1 cellular context compared by ENCODE assay signal in the genomic region with DNA sequence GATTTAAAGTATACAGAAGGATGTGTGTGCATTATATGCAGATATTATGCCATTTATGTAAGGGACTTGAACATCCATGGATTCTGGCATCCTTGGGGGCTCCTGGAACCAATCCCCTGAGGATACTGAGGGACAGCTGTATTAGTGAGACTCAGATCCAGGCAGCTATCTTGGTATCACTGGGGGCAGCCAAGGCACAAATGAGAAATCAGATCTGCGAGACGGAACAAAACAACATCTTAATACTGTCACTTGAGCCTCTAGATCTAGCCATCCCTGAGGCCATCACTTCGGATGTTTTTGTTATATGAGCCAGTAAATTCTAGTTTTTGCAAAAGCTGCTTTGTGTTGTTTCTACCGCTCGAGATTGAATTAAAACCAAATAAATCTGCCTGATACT.
TF ChIP-seq lines count a peak whose summit lies in the region.

No MANE protein-coding gene starts in this region.

TF ChIP-seq in GM12878, 131 proteins besides CTCF, POLR2A, EP300 and RAD21:
- TF ChIP-seq, protein P1, sequence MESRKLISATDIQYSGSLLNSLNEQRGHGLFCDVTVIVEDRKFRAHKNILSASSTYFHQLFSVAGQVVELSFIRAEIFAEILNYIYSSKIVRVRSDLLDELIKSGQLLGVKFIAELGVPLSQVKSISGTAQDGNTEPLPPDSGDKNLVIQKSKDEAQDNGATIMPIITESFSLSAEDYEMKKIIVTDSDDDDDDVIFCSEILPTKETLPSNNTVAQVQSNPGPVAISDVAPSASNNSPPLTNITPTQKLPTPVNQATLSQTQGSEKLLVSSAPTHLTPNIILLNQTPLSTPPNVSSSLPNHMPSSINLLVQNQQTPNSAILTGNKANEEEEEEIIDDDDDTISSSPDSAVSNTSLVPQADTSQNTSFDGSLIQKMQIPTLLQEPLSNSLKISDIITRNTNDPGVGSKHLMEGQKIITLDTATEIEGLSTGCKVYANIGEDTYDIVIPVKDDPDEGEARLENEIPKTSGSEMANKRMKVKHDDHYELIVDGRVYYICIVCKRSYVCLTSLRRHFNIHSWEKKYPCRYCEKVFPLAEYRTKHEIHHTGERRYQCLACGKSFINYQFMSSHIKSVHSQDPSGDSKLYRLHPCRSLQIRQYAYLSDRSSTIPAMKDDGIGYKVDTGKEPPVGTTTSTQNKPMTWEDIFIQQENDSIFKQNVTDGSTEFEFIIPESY (IDR thresholded peaks at IDR 0.05): no peak
- no peak for TF ChIP-seq NFYA (IDR thresholded peaks at IDR 0.05; ENCODE audit: borderline replicate concordance, low read depth, low read length)
